Comparison of ENCODE assay signal across 12 cellular contexts in the genomic region with DNA sequence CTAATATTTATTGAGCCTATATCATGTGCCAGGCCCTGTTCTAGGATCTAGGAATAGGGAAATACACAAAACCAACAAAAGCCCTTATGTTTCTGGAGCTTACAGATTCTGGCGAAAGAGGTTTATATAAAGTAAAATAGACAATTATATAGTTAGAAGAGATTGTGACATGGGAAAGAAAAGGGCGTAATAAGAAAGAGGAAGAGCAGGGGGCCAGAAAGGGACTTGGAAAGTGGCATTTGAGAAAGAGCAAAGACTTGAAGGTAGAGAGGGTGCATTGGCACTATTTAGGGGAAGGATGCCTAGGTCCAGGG.
DNase-seq lines count a peak whose midpoint lies in the region; ATAC-seq and TF ChIP-seq lines count a peak whose summit lies in the region.
"Had no signal": no experiment of that assay in that cellular context is flagged by ENCODE, and none has a peak within 500 bp of the region (broad histone marks: within the 10 kb centered on the region; RNA-seq: fewer than 3 reads in every experiment).

No MANE protein-coding gene starts in this region.

- H3K9ac ChIP-seq in subcutaneous abdominal adipose tissue (ENCODE audit: low read length in 5 of 5), result peak overlapping the region in 3 of 5 donors; percentile 40 to 60 (median 49)

- H3K4me3 ChIP-seq in DOHH2 (ENCODE audit: low read length) (no peak overlapping the region), esophagus squamous epithelium (peak overlapping the region in 2 of 4 donors; percentile 36 to 49), subcutaneous abdominal adipose tissue (ENCODE audit: low read depth in 1 of 5, low read length in 5 of 5) (peak overlapping the region; percentile 58 to 72 (median 63))

- H3K4me2 ChIP-seq in DOHH2 (ENCODE audit: low read length), result peak overlapping the region; percentile 56; the same call in 1 of the 2 replicates

- H3K4me3 Mint-ChIP-seq in T-helper 17 cell, result no peak overlapping the region
- H3K4me3 Mint-ChIP-seq: central memory CD8-positive, alpha-beta T cell; natural killer cell had no signal

- no peaks in the 10 kb centered on the region for H3F3A ChIP-seq in DOHH2 (ENCODE audit: control insufficient read depth, insufficient read depth)

- TF ChIP-seq POLR2A in esophagus squamous epithelium (IDR thresholded peaks at IDR 0.05), result no peak

- H3K79me2 ChIP-seq in DOHH2 (ENCODE audit: control insufficient read depth, low read length), result no peaks in the 10 kb centered on the region

- ATAC-seq in GM18861 (IDR thresholded peaks at IDR 0.05; ENCODE audit: unreplicated experiment) (no peak), T-helper 17 cell (no peak)

- intact Hi-C loops in esophagus squamous epithelium (cut with DNase I), result no loop called here

- WGBS in esophagus squamous epithelium, 2 donors, result 60 to 79% methylated on average over 2 of the region's 2 CpGs

- no peaks in the 10 kb centered on the region for H3K36me3 ChIP-seq in DOHH2 (ENCODE audit: control insufficient read depth, low read length)
- no peaks in the 10 kb centered on the region for H3K36me3 ChIP-seq in esophagus squamous epithelium
- no peaks in the 10 kb centered on the region for H3K36me3 ChIP-seq in subcutaneous abdominal adipose tissue (ENCODE audit: control insufficient read depth in 5 of 5, insufficient read depth in 5 of 5, low read length in 5 of 5)

- H3K4me1 ChIP-seq in DOHH2 (ENCODE audit: control insufficient read depth, low read length) (peaks cover 7% of the 10 kb centered on the region), esophagus squamous epithelium (peaks cover 0 to 20% (median 0%) of the 10 kb centered on the region in 3 donors), subcutaneous abdominal adipose tissue (ENCODE audit: control insufficient read depth in 5 of 5, insufficient read depth in 5 of 5, low read length in 5 of 5) (peaks cover 0 to 13% (median 7%) of the 10 kb centered on the region in 5 donors)

- H3K27ac ChIP-seq in DOHH2 (ENCODE audit: low read depth, low read length), result no peak overlapping the region
- H3K27ac ChIP-seq in esophagus squamous epithelium, result peak overlapping the region in 3 of 4 donors; percentile 61 to 74 (median 65)
- peak overlapping the region; percentile 81 for H3K27ac ChIP-seq in subcutaneous abdominal adipose tissue (ENCODE audit: low read depth, low read length)

- no peaks in the 10 kb centered on the region for H3K9me2 ChIP-seq in DOHH2 (replicated peaks; ENCODE audit: control insufficient read depth, low read length)

- H3K27me3 ChIP-seq in DOHH2 (ENCODE audit: control insufficient read depth, low read length), result peaks cover 5% of the 10 kb centered on the region; the same call in 1 of the 2 replicates
- H3K27me3 ChIP-seq in esophagus squamous epithelium, result no peaks in the 10 kb centered on the region
- H3K27me3 ChIP-seq in subcutaneous abdominal adipose tissue (ENCODE audit: control insufficient read depth in 5 of 5, insufficient read depth in 4 of 5, low read length in 5 of 5), result no peaks in the 10 kb centered on the region

- no peaks in the 10 kb centered on the region for H3K9me3 ChIP-seq in DOHH2 (ENCODE audit: control insufficient read depth, insufficient read depth, low read length)
- H3K9me3 ChIP-seq in esophagus squamous epithelium, result no peaks in the 10 kb centered on the region
- peaks cover 0 to 2% (median 0%) of the 10 kb centered on the region in 5 donors for H3K9me3 ChIP-seq in subcutaneous abdominal adipose tissue (ENCODE audit: control insufficient read depth in 5 of 5, low read length in 5 of 5)
- H3K9me3 ChIP-seq in T-helper 17 cell (ENCODE audit: control insufficient read depth, low read length, poor library complexity, severe bottlenecking), result no peaks in the 10 kb centered on the region

- TF ChIP-seq CTCF in DOHH2 (IDR thresholded peaks at IDR 0.05; ENCODE audit: low read depth, low read length, poor library complexity, severe bottlenecking) (no peak), esophagus squamous epithelium (IDR thresholded peaks at IDR 0.05) (no peak), GM13976 (IDR thresholded peaks at IDR 0.05; ENCODE audit: borderline replicate concordance, control extremely low read depth, extremely low read depth, insufficient read depth, missing control alignments) (no peak)

- peaks cover 7% of the 10 kb centered on the region for H3K36me3 Mint-ChIP-seq in T-helper 17 cell (ENCODE audit: low read depth)
- H3K36me3 Mint-ChIP-seq: activated naive CD4-positive, alpha-beta T cell treated with anti-CD3 and anti-CD28 coated beads, Interleukin-2, amount 50 U/mL, for 24 hours; natural killer cell had no signal

- DNase-seq in MV-4-11 (lab: John Stamatoyannopoulos, UW), result peak; percentile 47
- no peak for DNase-seq in esophagus squamous epithelium (lab: John Stamatoyannopoulos, UW)
- no peak for DNase-seq in T-helper 17 cell
- DNase-seq in GM13976 (ENCODE audit: low spot score), result no peak
- DNase-seq: NCI-H2171, SW 1271 had no signal

- in situ Hi-C loops in GM13976 (cut with MboI; ENCODE audit: low sequenced_read_pairs, unreplicated experiment), result loop anchor here (25.0 kb wide), 1 partner anchor 877 kb away; no protein-coding TSS in a partner anchor

- H3K27ac Mint-ChIP-seq in T-helper 17 cell, result no peak overlapping the region
- H3K27ac Mint-ChIP-seq: natural killer cell had no signal

- H3K4me1 Mint-ChIP-seq in T-helper 17 cell, result peaks cover 17% of the 10 kb centered on the region

- H4K20me1 ChIP-seq in DOHH2 (ENCODE audit: control insufficient read depth, insufficient read depth, low read depth, low read length), result no peaks in the 10 kb centered on the region

- H3K27me3 Mint-ChIP-seq in T-helper 17 cell, result no peaks in the 10 kb centered on the region
- H3K27me3 Mint-ChIP-seq: activated naive CD4-positive, alpha-beta T cell treated with anti-CD3 and anti-CD28 coated beads, Interleukin-2, amount 50 U/mL, for 24 hours; central memory CD8-positive, alpha-beta T cell had no signal
